ENCODE assay signal across 12 cellular contexts in genomic region chr14:103124501-103125001, GRCh38. TPM values are rescaled to one million over a fixed set of nuclear protein-coding genes. Genes with fewer than 3 reads are reported as not detected.
DNase-seq lines count a peak whose midpoint lies in the region; ATAC-seq and TF ChIP-seq lines count a peak whose summit lies in the region.
"Had no signal": no experiment of that assay in that cellular context is flagged by ENCODE, and none has a peak within 500 bp of the region (broad histone marks: within the 10 kb centered on the region; RNA-seq: fewer than 3 reads in every experiment).

No MANE protein-coding gene starts in this region.

- peaks cover 3% of the 10 kb centered on the region for H3K27me3 Mint-ChIP-seq in HFFc6 (ENCODE audit: insufficient read depth)
- H3K27me3 Mint-ChIP-seq in activated CD4-positive, alpha-beta T cell treated with anti-CD3 and anti-CD28 coated beads for 36 hours = peaks cover 21% of the 10 kb centered on the region

- H3K27ac Mint-ChIP-seq in HFFc6 = no peak overlapping the region
- H3K27ac Mint-ChIP-seq in activated CD4-positive, alpha-beta T cell treated with anti-CD3 and anti-CD28 coated beads for 36 hours = no peak overlapping the region

- CTCF ChIA-PET in HEK293T (lab: Yijun Ruan, JAX) = no interaction called here
- CTCF ChIA-PET in activated CD4-positive, alpha-beta T cell treated with anti-CD3 and anti-CD28 coated beads for 36 hours (lab: Charles Lee) = no interaction called here

- intact Hi-C loops in mucosa of descending colon (cut with DNase I, micrococcal nuclease) = no loop called here
- intact Hi-C loops in activated CD4-positive, alpha-beta T cell treated with anti-CD3 and anti-CD28 coated beads for 36 hours (cut with DNase I, micrococcal nuclease) = no loop called here

- H3K4me3 ChIP-seq in duodenal mucosa (ENCODE audit: low read depth in 1 of 2, low read length in 2 of 2) (peak overlapping the region; percentile 60 to 68), mucosa of descending colon (no peak overlapping the region), tibial nerve (peak overlapping the region in 3 of 4 donors; percentile 48 to 74 (median 49))

- H3K4me1 Mint-ChIP-seq in HFFc6 (ENCODE audit: low read depth) = peaks cover 37% of the 10 kb centered on the region
- no peaks in the 10 kb centered on the region for H3K4me1 Mint-ChIP-seq in activated CD4-positive, alpha-beta T cell treated with anti-CD3 and anti-CD28 coated beads for 36 hours

- H3K4me1 ChIP-seq in duodenal mucosa (ENCODE audit: control insufficient read depth in 1 of 2, insufficient read depth in 2 of 2, low read length in 2 of 2) (peaks cover 57 to 79% of the 10 kb centered on the region in 2 donors), mucosa of descending colon (ENCODE audit: low read depth) (peaks cover 41% of the 10 kb centered on the region), tibial nerve (peaks cover 6 to 91% (median 51%) of the 10 kb centered on the region in 4 donors)

- no peaks in the 10 kb centered on the region for H3K36me3 Mint-ChIP-seq in HFFc6 (ENCODE audit: low read depth)
- H3K36me3 Mint-ChIP-seq in activated CD4-positive, alpha-beta T cell treated with anti-CD3 and anti-CD28 coated beads for 36 hours (ENCODE audit: low read depth) = no peaks in the 10 kb centered on the region

- ATAC-seq in mucosa of descending colon (no peak), GM21723 (IDR thresholded peaks at IDR 0.05; ENCODE audit: unreplicated experiment) (no peak)
- ATAC-seq in activated CD4-positive, alpha-beta T cell treated with anti-CD3 and anti-CD28 coated beads for 36 hours = no peak

- WGBS in tibial nerve, 2 donors = 72 to 100% methylated on average over 3 to 5 of the region's 5 CpGs

- H3K9me3 ChIP-seq in duodenal mucosa (ENCODE audit: control insufficient read depth in 1 of 2, low read length in 2 of 2) = no peaks in the 10 kb centered on the region
- H3K9me3 ChIP-seq in mucosa of descending colon = no peaks in the 10 kb centered on the region
- H3K9me3 ChIP-seq in tibial nerve = no peaks in the 10 kb centered on the region

- H3K27ac ChIP-seq in duodenal mucosa (ENCODE audit: low read depth, low read length) (no peak overlapping the region), tibial nerve (peak overlapping the region in 2 of 4 donors; percentile 81 to 89)

- TF ChIP-seq CTCF in HFFc6 (IDR thresholded peaks at IDR 0.05) = no peak
- TF ChIP-seq CTCF in mucosa of descending colon (IDR thresholded peaks at IDR 0.05) = no peak
- TF ChIP-seq CTCF in tibial nerve (IDR thresholded peaks at IDR 0.05) = no peak

- TF ChIP-seq EP300 in tibial nerve (IDR thresholded peaks at IDR 0.05) = no peak

- DNase-seq in HFFc6 (no peak), mucosa of descending colon (peak in 2 of 3 donors; percentile 33 to 52), tibial nerve (ENCODE audit: low spot score in 2 of 2) (no peak), HEK293T (ENCODE audit: extremely low spot score) (no peak)
- no peak for DNase-seq in activated CD4-positive, alpha-beta T cell treated with anti-CD3 and anti-CD28 coated beads for 36 hours
- DNase-seq: NCI-H187 treated with DMSO at 0.1 percent for 48 hours; stimulated activated CD8-positive, alpha-beta memory T cell treated with anti-CD3 and anti-CD28 coated beads, Interleukin-4, amount 100 ng/mL, for 48 hours; T1000 had no signal

- H3K27me3 ChIP-seq in duodenal mucosa (ENCODE audit: control insufficient read depth in 1 of 2, insufficient read depth in 2 of 2, low read length in 2 of 2) (peaks cover 4 to 14% of the 10 kb centered on the region in 2 donors), tibial nerve (peaks cover 0 to 13% of the 10 kb centered on the region in 2 donors)

- no peaks in the 10 kb centered on the region for H3K36me3 ChIP-seq in duodenal mucosa (ENCODE audit: control insufficient read depth in 1 of 2, insufficient read depth in 2 of 2, low read length in 2 of 2)
- no peaks in the 10 kb centered on the region for H3K36me3 ChIP-seq in mucosa of descending colon (ENCODE audit: low read depth)
- H3K36me3 ChIP-seq in tibial nerve = peaks cover 0 to 3% (median 0%) of the 10 kb centered on the region in 3 donors

- H3K9ac ChIP-seq in duodenal mucosa (ENCODE audit: low read depth in 1 of 2, low read length in 2 of 2) = peak overlapping the region; percentile 25 to 26

- peak overlapping the region; percentile 87 for H3K4me3 Mint-ChIP-seq in HFFc6
- H3K4me3 Mint-ChIP-seq in activated CD4-positive, alpha-beta T cell treated with anti-CD3 and anti-CD28 coated beads for 36 hours = no peak overlapping the region

- no peak for TF ChIP-seq POLR2A in tibial nerve (IDR thresholded peaks at IDR 0.05)

- H3K9me3 Mint-ChIP-seq in HFFc6 = no peaks in the 10 kb centered on the region
- no peaks in the 10 kb centered on the region for H3K9me3 Mint-ChIP-seq in activated CD4-positive, alpha-beta T cell treated with anti-CD3 and anti-CD28 coated beads for 36 hours (ENCODE audit: low read depth)

- POLR2A ChIA-PET in HEK293T (lab: Yijun Ruan, JAX) = no interaction called here
- POLR2A ChIA-PET in activated CD4-positive, alpha-beta T cell treated with anti-CD3 and anti-CD28 coated beads for 36 hours (lab: Charles Lee) = no interaction called here

TF ChIP-seq in HEK293T, 16 proteins besides CTCF, POLR2A, EP300 and RAD21:
- no peak for TF ChIP-seq FOXA1 (IDR thresholded peaks at IDR 0.05)
- no peak for TF ChIP-seq ELF4 (IDR thresholded peaks at IDR 0.05)

RNA-seq across cellular contexts. Expression of gene TNFAIP2, which starts 1.3 kb away (rescaled TPM):
- 10 to 100 TPM; 44.7 to 59.6 (median 46.4) TPM for total RNA-seq in HFFc6 (2021; fragmentation: NEBNext Ultra II Directional; extraction: Animal tissue kit (Norgen Biotek cat#: 25700))
- total RNA-seq in mucosa of descending colon (10 to 100 TPM; 22.0 to 67.4 (median 40.2) TPM), tibial nerve (10 to 100 TPM; 42.9 to 49.4 (median 47.8) TPM)
- total RNA-seq in activated CD4-positive, alpha-beta T cell treated with anti-CD3 and anti-CD28 coated beads for 36 hours = 1 to 10 TPM; 1.7 to 1.8 TPM
- total RNA-seq: OCI-LY7 had no signal

RNA-seq across cellular contexts. Expression of gene EXOC3L4, which starts 30.0 kb away (rescaled TPM):
- total RNA-seq in HFFc6 (2021; fragmentation: NEBNext Ultra II Directional; extraction: Animal tissue kit (Norgen Biotek cat#: 25700)) = under 1 TPM in 1 of 6 experiments, not detected in 5; 0.45 TPM
- total RNA-seq in mucosa of descending colon (10 to 100 TPM; 16.7 to 29.1 (median 26.1) TPM), tibial nerve (1 to 10 TPM in 2 of 4 donors, under 1 TPM in 2; 0.63 to 2.1 (median 1.3) TPM)
- total RNA-seq in activated CD4-positive, alpha-beta T cell treated with anti-CD3 and anti-CD28 coated beads for 36 hours = not detected
- total RNA-seq: OCI-LY7 had no signal

RNA-seq across cellular contexts. Expression of gene LBHD2, which starts 40.5 kb away (rescaled TPM):
- total RNA-seq in HFFc6 (2021; fragmentation: NEBNext Ultra II Directional; extraction: Animal tissue kit (Norgen Biotek cat#: 25700)) = not detected
- total RNA-seq in mucosa of descending colon (not detected), tibial nerve (not detected)
- not detected for total RNA-seq in activated CD4-positive, alpha-beta T cell treated with anti-CD3 and anti-CD28 coated beads for 36 hours
- total RNA-seq: esophagus mucosa, OCI-LY7 had no signal

Comparison
In these comparisons a context has a peak if more than half of its experiments do, and no peak if none do; other contexts are left out.
1. DNase-seq: peak in mucosa of descending colon (2 of 3); none in HFFc6 (single experiment), tibial nerve (0 of 2), HEK293T (single experiment) and activated CD4-positive, alpha-beta T cell treated with anti-CD3 and anti-CD28 coated beads for 36 hours (single experiment).
2. RNA of gene TNFAIP2, which starts 1.3 kb away (total RNA-seq): 42.9 to 49.4 TPM in tibial nerve, 44.7 to 59.6 TPM in HFFc6 and 22.0 to 67.4 TPM in mucosa of descending colon; 1.7 to 1.8 TPM in activated CD4-positive, alpha-beta T cell treated with anti-CD3 and anti-CD28 coated beads for 36 hours; every median in the first group is over 4 times any median in the second.
3. RNA of gene EXOC3L4, which starts 30.0 kb away (total RNA-seq): 16.7 to 29.1 TPM in mucosa of descending colon; 0.63 to 2.1 TPM in tibial nerve, 0.45 TPM in HFFc6 and not detected in activated CD4-positive, alpha-beta T cell treated with anti-CD3 and anti-CD28 coated beads for 36 hours; every median in the first group is over 4 times any median in the second.